Comparison of ENCODE assay signal across 8 cellular contexts in genomic region chr1:207335695-207336363, GRCh38. TPM values are rescaled to one million over a fixed set of nuclear protein-coding genes. Genes with fewer than 3 reads are reported as not detected.
A peak's percentile ranks its signal among the peaks of the same experiment; 100 is the strongest.
DNase-seq lines count a peak whose midpoint lies in the region; ATAC-seq and TF ChIP-seq lines count a peak whose summit lies in the region.

No MANE protein-coding gene starts in this region.

- H3K4me3 ChIP-seq in fibroblast of villous mesenchyme (ENCODE audit: low read depth, low read length), result no peak overlapping the region
- H3K4me3 ChIP-seq in upper lobe of right lung, result no peak overlapping the region
- H3K4me3 ChIP-seq in HAP-1, result no peak overlapping the region

- ATAC-seq in HG02642 (IDR thresholded peaks at IDR 0.05; ENCODE audit: poor library complexity, unreplicated experiment), result peak; percentile 71
- peak; percentile 81 for ATAC-seq in upper lobe of right lung

- H3K36me3 Mint-ChIP-seq in activated CD4-positive, alpha-beta T cell treated with anti-CD3 and anti-CD28 coated beads, Interleukin-2, amount 10 ng/mL, durations not matched to agents 7 days and 5 days (ENCODE audit: low read depth), result peaks cover 91% of the 10 kb centered on the region

- peak overlapping the region; percentile 33 for H3K4me3 Mint-ChIP-seq in activated CD4-positive, alpha-beta T cell treated with anti-CD3 and anti-CD28 coated beads, Interleukin-2, amount 10 ng/mL, durations not matched to agents 7 days and 5 days

- H3K9me3 ChIP-seq in upper lobe of right lung, result no peaks in the 10 kb centered on the region
- peaks cover 3% of the 10 kb centered on the region; the same call in 1 of the 2 replicates for H3K9me3 ChIP-seq in HAP-1

- TF ChIP-seq CTCF in fibroblast of villous mesenchyme (IDR thresholded peaks at IDR 0.05; ENCODE audit: insufficient read depth, low read depth, low read length) (no peak), upper lobe of right lung (IDR thresholded peaks at IDR 0.05) (peak; percentile 14)

- in situ Hi-C loops in HAP-1 (cut with MboI; ENCODE audit: low sequenced_read_pairs), result no loop called here

- DNase-seq in activated CD4-positive, alpha-beta T cell treated with anti-CD3 and anti-CD28 coated beads, Interleukin-2, amount 10 ng/mL, durations not matched to agents 7 days and 5 days, result peak; percentile 17
- no peak for DNase-seq in activated CD4-positive, alpha-beta T cell treated with anti-CD3 and anti-CD28 coated beads for 4 hours
- DNase-seq in NOMO-1 treated with DMSO at 0.1 percent for 48 hours (lab: John Stamatoyannopoulos, UW; ENCODE audit: unreplicated experiment), result peak; percentile 95
- DNase-seq in fibroblast of villous mesenchyme (ENCODE audit: low read depth), result peak; percentile 48
- no peak for DNase-seq in upper lobe of right lung
- DNase-seq in NK-92 treated with Interleukin-12 subunit alpha and Interleukin-12 subunit beta, amount 100 ng/mL, for 24 hours (lab: John Stamatoyannopoulos, UW), result no peak
- no peak for DNase-seq in HAP-1 (ENCODE audit: low spot score in 2 of 2)

- no peaks in the 10 kb centered on the region for H3K4me1 ChIP-seq in upper lobe of right lung
- H3K4me1 ChIP-seq in HAP-1, result no peaks in the 10 kb centered on the region

- no peaks in the 10 kb centered on the region for H3K27me3 Mint-ChIP-seq in activated CD4-positive, alpha-beta T cell treated with anti-CD3 and anti-CD28 coated beads, Interleukin-2, amount 10 ng/mL, durations not matched to agents 7 days and 5 days

- peaks cover 59% of the 10 kb centered on the region for H3K4me1 Mint-ChIP-seq in activated CD4-positive, alpha-beta T cell treated with anti-CD3 and anti-CD28 coated beads, Interleukin-2, amount 10 ng/mL, durations not matched to agents 7 days and 5 days

- intact Hi-C loops in upper lobe of right lung (cut with DNase I), result no loop called here

- H3K36me3 ChIP-seq in upper lobe of right lung (peaks cover 53% of the 10 kb centered on the region), HAP-1 (replicated peaks) (peaks cover 70% of the 10 kb centered on the region)

- H3K27ac Mint-ChIP-seq in activated CD4-positive, alpha-beta T cell treated with anti-CD3 and anti-CD28 coated beads, Interleukin-2, amount 10 ng/mL, durations not matched to agents 7 days and 5 days, result peak overlapping the region; percentile 90

- H3K27me3 ChIP-seq in upper lobe of right lung (no peaks in the 10 kb centered on the region), HAP-1 (ENCODE audit: low read depth) (no peaks in the 10 kb centered on the region)

- H3K27ac ChIP-seq in upper lobe of right lung, result peak overlapping the region; percentile 64

- CTCF ChIA-PET in activated CD4-positive, alpha-beta T cell treated with anti-CD3 and anti-CD28 coated beads, Interleukin-2, amount 10 ng/mL, durations not matched to agents 7 days and 5 days (lab: Charles Lee), result interaction anchor here (1.0 to 3.0 kb wide), 4 partner anchors 10 to 14 kb away, joined by 3 to 19 read pairs (median 9); partner anchors contain the start of gene CD55

- peaks cover 29% of the 10 kb centered on the region for H3K9me3 Mint-ChIP-seq in activated CD4-positive, alpha-beta T cell treated with anti-CD3 and anti-CD28 coated beads, Interleukin-2, amount 10 ng/mL, durations not matched to agents 7 days and 5 days

- POLR2A ChIA-PET in activated CD4-positive, alpha-beta T cell treated with anti-CD3 and anti-CD28 coated beads, Interleukin-2, amount 10 ng/mL, durations not matched to agents 7 days and 5 days (lab: Charles Lee), result interaction anchor here (1.3 to 1.4 kb wide), 2 partner anchors 13 to 15 kb away, joined by 3 to 7 read pairs; partner anchors contain the start of gene CD55

RNA-seq across cellular contexts. Expression of gene CD55, which starts 14.4 kb away (rescaled TPM):
- 100 to 1,000 TPM in 1 of 2 experiments, 10 to 100 TPM in 1; 92.0 to 117 TPM for total RNA-seq in activated CD4-positive, alpha-beta T cell treated with anti-CD3 and anti-CD28 coated beads, Interleukin-2, amount 10 ng/mL, durations not matched to agents 7 days and 5 days
- 29.4 and 43.5 TPM in 2 replicates for total RNA-seq in fibroblast of villous mesenchyme
- 512 TPM for total RNA-seq in upper lobe of right lung

Comparison
In these comparisons a context has a peak if more than half of its experiments do, and no peak if none do; other contexts are left out.
1. DNase-seq: peak in activated CD4-positive, alpha-beta T cell treated with anti-CD3 and anti-CD28 coated beads, Interleukin-2, amount 10 ng/mL, durations not matched to agents 7 days and 5 days (single experiment), NOMO-1 treated with DMSO at 0.1 percent for 48 hours (single experiment) and fibroblast of villous mesenchyme (single experiment); none in activated CD4-positive, alpha-beta T cell treated with anti-CD3 and anti-CD28 coated beads for 4 hours (0 of 2), upper lobe of right lung (single experiment), NK-92 treated with Interleukin-12 subunit alpha and Interleukin-12 subunit beta, amount 100 ng/mL, for 24 hours (single experiment) and HAP-1 (0 of 2).